In the genomic region with DNA sequence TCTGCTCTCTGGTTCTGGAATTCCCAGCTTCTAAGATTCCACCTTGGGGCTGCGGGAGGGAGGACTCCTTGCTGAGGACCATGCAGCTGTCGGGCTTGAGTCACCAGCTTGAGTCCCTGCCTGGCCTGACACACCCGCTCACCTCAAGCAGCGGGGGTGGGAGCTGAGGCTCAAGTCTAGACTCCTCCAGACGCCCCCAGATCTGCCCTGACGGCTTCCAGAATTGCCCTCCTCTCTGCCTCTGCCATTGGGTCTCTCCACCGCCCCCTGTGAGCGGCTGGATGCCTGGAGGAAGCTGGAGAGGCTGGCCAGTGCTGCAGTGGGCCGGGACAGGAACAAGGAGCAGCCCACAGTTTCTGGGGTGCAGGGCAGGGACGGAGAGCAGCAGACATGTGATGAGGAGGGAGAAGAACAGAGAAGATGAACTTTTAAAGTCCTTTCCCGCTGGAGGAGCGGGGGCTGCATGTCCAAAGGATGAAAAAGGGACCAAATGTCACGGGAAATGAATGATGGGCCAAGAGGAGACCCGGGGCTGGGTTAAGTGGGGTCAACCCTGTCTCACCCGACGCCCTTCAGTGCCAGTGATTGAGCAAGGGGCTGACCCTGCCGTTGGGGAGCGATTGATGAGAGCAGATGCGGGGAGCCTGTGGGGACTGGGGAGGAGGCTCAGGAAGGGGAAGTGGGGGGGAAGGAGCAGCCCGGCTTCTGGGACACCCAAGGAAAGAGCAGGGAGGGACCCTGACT, we compare ENCODE assay signal across 1 cellular context.
TF ChIP-seq lines count a peak whose summit lies in the region.

No MANE protein-coding gene starts in this region.

TF ChIP-seq in K562, 482 proteins besides CTCF, POLR2A, EP300 and RAD21 (continued from another document):
- TF ChIP-seq ZNF165 (CRISPR knock-in tag; IDR thresholded peaks at IDR 0.05; ENCODE audit: borderline replicate concordance) (no peak), CEBPG (CRISPR knock-in tag; IDR thresholded peaks at IDR 0.05) (no peak), CEBPG (tag; conservative IDR thresholded peaks at IDR 0.05 in 1 of 2, IDR thresholded peaks at IDR 0.05 in 1 of 2) (no peak), THRB (CRISPR knock-in tag; conservative IDR thresholded peaks at IDR 0.05) (no peak), NFYB (IDR thresholded peaks at IDR 0.05; ENCODE audit: extremely low read depth, insufficient read length) (no peak), CBFA2T2 (conservative IDR thresholded peaks at IDR 0.05) (no peak), FUS (optimal IDR thresholded peaks at IDR 0.05; ENCODE audit: low read depth, low read length) (no peak), RBFOX2 (IDR thresholded peaks at IDR 0.05; ENCODE audit: low read depth, low read length) (peak; percentile 17; the same call in 1 of the 2 replicates), ZZZ3 (IDR thresholded peaks at IDR 0.05) (no peak), GABPB2 (CRISPR knock-in tag; conservative IDR thresholded peaks at IDR 0.05) (no peak), ILK (tag; IDR thresholded peaks at IDR 0.05; ENCODE audit: borderline replicate concordance, low read depth) (no peak), PKNOX1 (IDR thresholded peaks at IDR 0.05) (peak; percentile 70), ZNF717 (CRISPR knock-in tag; IDR thresholded peaks at IDR 0.05) (no peak), ZNF76 (CRISPR knock-in tag; IDR thresholded peaks at IDR 0.05; ENCODE audit: borderline replicate concordance) (no peak), SMARCA4 (IDR thresholded peaks at IDR 0.05) (peak; percentile 57), PYGO2 (tag; IDR thresholded peaks at IDR 0.05) (no peak), ZNF263 (CRISPR knock-in tag; IDR thresholded peaks at IDR 0.05; ENCODE audit: borderline replicate concordance) (peak; percentile 92), KLF10 (CRISPR knock-in tag; IDR thresholded peaks at IDR 0.05) (no peak), MAFG (tag; conservative IDR thresholded peaks at IDR 0.05) (no peak), ZFX (CRISPR knock-in tag; IDR thresholded peaks at IDR 0.05) (no peak), ZNF140 (CRISPR knock-in tag; IDR thresholded peaks at IDR 0.05) (no peak), CHCHD3 (CRISPR knock-in tag; IDR thresholded peaks at IDR 0.05) (no peak), USF1 (CRISPR knock-in tag; IDR thresholded peaks at IDR 0.05) (no peak), SRSF7 (optimal IDR thresholded peaks at IDR 0.05; ENCODE audit: low read depth, low read length) (no peak), LARP7 (IDR thresholded peaks at IDR 0.05) (no peak), TRIM24 (IDR thresholded peaks at IDR 0.05) (no peak), SPI1 (IDR thresholded peaks at IDR 0.05; ENCODE audit: borderline replicate concordance, low read depth, low read length) (peak; percentile 77), ZNF184 (CRISPR knock-in tag; IDR thresholded peaks at IDR 0.05) (no peak), TEAD4 (IDR thresholded peaks at IDR 0.05; ENCODE audit: low read length) (peak; percentile 36; the same call in 1 of the 2 replicates), TEAD4 (CRISPR knock-in tag; IDR thresholded peaks at IDR 0.05; ENCODE audit: borderline replicate concordance) (no peak), MCM3 (IDR thresholded peaks at IDR 0.05) (no peak), KDM2B (CRISPR knock-in tag; IDR thresholded peaks at IDR 0.05) (no peak), NCOA1 (IDR thresholded peaks at IDR 0.05; ENCODE audit: low read depth) (no peak), ZNF79 (CRISPR knock-in tag; IDR thresholded peaks at IDR 0.05; ENCODE audit: low read depth) (no peak), BRD9 (IDR thresholded peaks at IDR 0.05; ENCODE audit: low read depth, partially characterized antibody) (no peak), NFIC (IDR thresholded peaks at IDR 0.05) (no peak), SUPT5H (IDR thresholded peaks at IDR 0.05) (no peak), ZBTB11 (CRISPR knock-in tag; IDR thresholded peaks at IDR 0.05) (no peak)
- TF ChIP-seq, protein P1, sequence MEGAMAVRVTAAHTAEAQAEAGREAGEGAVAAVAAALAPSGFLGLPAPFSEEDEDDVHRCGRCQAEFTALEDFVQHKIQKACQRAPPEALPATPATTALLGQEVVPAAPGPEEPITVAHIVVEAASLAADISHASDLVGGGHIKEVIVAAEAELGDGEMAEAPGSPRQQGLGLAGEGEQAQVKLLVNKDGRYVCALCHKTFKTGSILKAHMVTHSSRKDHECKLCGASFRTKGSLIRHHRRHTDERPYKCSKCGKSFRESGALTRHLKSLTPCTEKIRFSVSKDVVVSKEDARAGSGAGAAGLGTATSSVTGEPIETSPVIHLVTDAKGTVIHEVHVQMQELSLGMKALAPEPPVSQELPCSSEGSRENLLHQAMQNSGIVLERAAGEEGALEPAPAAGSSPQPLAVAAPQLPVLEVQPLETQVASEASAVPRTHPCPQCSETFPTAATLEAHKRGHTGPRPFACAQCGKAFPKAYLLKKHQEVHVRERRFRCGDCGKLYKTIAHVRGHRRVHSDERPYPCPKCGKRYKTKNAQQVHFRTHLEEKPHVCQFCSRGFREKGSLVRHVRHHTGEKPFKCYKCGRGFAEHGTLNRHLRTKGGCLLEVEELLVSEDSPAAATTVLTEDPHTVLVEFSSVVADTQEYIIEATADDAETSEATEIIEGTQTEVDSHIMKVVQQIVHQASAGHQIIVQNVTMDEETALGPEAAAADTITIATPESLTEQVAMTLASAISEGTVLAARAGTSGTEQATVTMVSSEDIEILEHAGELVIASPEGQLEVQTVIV (CRISPR knock-in tag; IDR thresholded peaks at IDR 0.05; ENCODE audit: borderline replicate concordance) = no peak
- TF ChIP-seq, protein P2, sequence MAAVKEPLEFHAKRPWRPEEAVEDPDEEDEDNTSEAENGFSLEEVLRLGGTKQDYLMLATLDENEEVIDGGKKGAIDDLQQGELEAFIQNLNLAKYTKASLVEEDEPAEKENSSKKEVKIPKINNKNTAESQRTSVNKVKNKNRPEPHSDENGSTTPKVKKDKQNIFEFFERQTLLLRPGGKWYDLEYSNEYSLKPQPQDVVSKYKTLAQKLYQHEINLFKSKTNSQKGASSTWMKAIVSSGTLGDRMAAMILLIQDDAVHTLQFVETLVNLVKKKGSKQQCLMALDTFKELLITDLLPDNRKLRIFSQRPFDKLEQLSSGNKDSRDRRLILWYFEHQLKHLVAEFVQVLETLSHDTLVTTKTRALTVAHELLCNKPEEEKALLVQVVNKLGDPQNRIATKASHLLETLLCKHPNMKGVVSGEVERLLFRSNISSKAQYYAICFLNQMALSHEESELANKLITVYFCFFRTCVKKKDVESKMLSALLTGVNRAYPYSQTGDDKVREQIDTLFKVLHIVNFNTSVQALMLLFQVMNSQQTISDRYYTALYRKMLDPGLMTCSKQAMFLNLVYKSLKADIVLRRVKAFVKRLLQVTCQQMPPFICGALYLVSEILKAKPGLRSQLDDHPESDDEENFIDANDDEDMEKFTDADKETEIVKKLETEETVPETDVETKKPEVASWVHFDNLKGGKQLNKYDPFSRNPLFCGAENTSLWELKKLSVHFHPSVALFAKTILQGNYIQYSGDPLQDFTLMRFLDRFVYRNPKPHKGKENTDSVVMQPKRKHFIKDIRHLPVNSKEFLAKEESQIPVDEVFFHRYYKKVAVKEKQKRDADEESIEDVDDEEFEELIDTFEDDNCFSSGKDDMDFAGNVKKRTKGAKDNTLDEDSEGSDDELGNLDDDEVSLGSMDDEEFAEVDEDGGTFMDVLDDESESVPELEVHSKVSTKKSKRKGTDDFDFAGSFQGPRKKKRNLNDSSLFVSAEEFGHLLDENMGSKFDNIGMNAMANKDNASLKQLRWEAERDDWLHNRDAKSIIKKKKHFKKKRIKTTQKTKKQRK (IDR thresholded peaks at IDR 0.05; ENCODE audit: borderline replicate concordance, low read depth, low read length) = no peak
- TF ChIP-seq, protein P3, sequence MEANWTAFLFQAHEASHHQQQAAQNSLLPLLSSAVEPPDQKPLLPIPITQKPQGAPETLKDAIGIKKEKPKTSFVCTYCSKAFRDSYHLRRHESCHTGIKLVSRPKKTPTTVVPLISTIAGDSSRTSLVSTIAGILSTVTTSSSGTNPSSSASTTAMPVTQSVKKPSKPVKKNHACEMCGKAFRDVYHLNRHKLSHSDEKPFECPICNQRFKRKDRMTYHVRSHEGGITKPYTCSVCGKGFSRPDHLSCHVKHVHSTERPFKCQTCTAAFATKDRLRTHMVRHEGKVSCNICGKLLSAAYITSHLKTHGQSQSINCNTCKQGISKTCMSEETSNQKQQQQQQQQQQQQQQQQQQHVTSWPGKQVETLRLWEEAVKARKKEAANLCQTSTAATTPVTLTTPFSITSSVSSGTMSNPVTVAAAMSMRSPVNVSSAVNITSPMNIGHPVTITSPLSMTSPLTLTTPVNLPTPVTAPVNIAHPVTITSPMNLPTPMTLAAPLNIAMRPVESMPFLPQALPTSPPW (CRISPR knock-in tag; IDR thresholded peaks at IDR 0.05) = peak; percentile 24; the same call in 1 of the 2 replicates
- TF ChIP-seq, protein P4, sequence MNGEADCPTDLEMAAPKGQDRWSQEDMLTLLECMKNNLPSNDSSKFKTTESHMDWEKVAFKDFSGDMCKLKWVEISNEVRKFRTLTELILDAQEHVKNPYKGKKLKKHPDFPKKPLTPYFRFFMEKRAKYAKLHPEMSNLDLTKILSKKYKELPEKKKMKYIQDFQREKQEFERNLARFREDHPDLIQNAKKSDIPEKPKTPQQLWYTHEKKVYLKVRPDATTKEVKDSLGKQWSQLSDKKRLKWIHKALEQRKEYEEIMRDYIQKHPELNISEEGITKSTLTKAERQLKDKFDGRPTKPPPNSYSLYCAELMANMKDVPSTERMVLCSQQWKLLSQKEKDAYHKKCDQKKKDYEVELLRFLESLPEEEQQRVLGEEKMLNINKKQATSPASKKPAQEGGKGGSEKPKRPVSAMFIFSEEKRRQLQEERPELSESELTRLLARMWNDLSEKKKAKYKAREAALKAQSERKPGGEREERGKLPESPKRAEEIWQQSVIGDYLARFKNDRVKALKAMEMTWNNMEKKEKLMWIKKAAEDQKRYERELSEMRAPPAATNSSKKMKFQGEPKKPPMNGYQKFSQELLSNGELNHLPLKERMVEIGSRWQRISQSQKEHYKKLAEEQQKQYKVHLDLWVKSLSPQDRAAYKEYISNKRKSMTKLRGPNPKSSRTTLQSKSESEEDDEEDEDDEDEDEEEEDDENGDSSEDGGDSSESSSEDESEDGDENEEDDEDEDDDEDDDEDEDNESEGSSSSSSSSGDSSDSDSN (IDR thresholded peaks at IDR 0.05; ENCODE audit: borderline replicate concordance in 1 of 2, low read depth in 2 of 2, low read length in 2 of 2) = peak in 1 of 2 experiments; percentile 69; a peak in 1 of 4 replicates
